In genomic region chr18:47930086-47930843, GRCh38 we compare ENCODE assay signal across 1 cellular context.
A peak's percentile ranks its signal among the peaks of the same experiment; 100 is the strongest.
TF ChIP-seq lines count a peak whose summit lies in the region.

TSS of gene SMAD2 (minus strand) at chr18:47930659. CDS start at chr18:47896756, 33,903 bp downstream.

TF ChIP-seq in HEK293, 187 proteins besides CTCF, POLR2A, EP300 and RAD21 (continued from another document):
- TF ChIP-seq ZNF76 (tag by site-specific recombination; IDR thresholded peaks at IDR 0.05; ENCODE audit: borderline replicate concordance, low read depth) (peak; percentile 42; the same call in 1 of the 2 replicates), KLF16 (tag by site-specific recombination; IDR thresholded peaks at IDR 0.05) (peak; percentile 82), ZNF580 (tag by site-specific recombination; IDR thresholded peaks at IDR 0.05) (no peak), ZNF501 (tag by site-specific recombination; IDR thresholded peaks at IDR 0.05) (no peak; the same call in 1 of the 2 replicates), ZNF785 (tag by site-specific recombination; IDR thresholded peaks at IDR 0.05) (no peak), ZNF777 (tag by site-specific recombination; IDR thresholded peaks at IDR 0.05; ENCODE audit: borderline replicate concordance) (peak; percentile 28; the same call in 1 of the 2 replicates), ZBTB7A (tag by site-specific recombination; IDR thresholded peaks at IDR 0.05; ENCODE audit: low read depth) (no peak), ZNF560 (tag by site-specific recombination; IDR thresholded peaks at IDR 0.05; ENCODE audit: borderline replicate concordance) (no peak), ATF2 (tag by site-specific recombination; IDR thresholded peaks at IDR 0.05; ENCODE audit: low read depth) (no peak), ZBTB1 (tag by site-specific recombination; IDR thresholded peaks at IDR 0.05) (no peak), OSR2 (tag by site-specific recombination; IDR thresholded peaks at IDR 0.05) (no peak), ZNF571 (tag by site-specific recombination; IDR thresholded peaks at IDR 0.05) (no peak), KLF1 (tag by site-specific recombination; IDR thresholded peaks at IDR 0.05) (peak; percentile 88), ZNF664 (tag by site-specific recombination; IDR thresholded peaks at IDR 0.05) (no peak), ZNF776 (tag by site-specific recombination; IDR thresholded peaks at IDR 0.05; ENCODE audit: borderline replicate concordance) (no peak), ZNF423 (tag by site-specific recombination; IDR thresholded peaks at IDR 0.05) (peak; percentile 73), ZBTB48 (tag by site-specific recombination; IDR thresholded peaks at IDR 0.05) (peak; percentile 33; the same call in 1 of the 2 replicates), ZNF155 (tag by site-specific recombination; IDR thresholded peaks at IDR 0.05) (no peak), ZNF639 (tag by site-specific recombination; IDR thresholded peaks at IDR 0.05) (no peak), ZNF133 (tag by site-specific recombination; IDR thresholded peaks at IDR 0.05) (no peak), ZNF747 (tag by site-specific recombination; IDR thresholded peaks at IDR 0.05) (no peak), ZNF239 (tag by site-specific recombination; IDR thresholded peaks at IDR 0.05) (no peak), ZNF658 (tag by site-specific recombination; IDR thresholded peaks at IDR 0.05) (no peak), OVOL3 (tag by site-specific recombination; IDR thresholded peaks at IDR 0.05) (no peak), ZFHX2 (tag by site-specific recombination; conservative IDR thresholded peaks at IDR 0.05) (peak; percentile 66), ZNF621 (tag by site-specific recombination; IDR thresholded peaks at IDR 0.05) (no peak), ZSCAN4 (tag by site-specific recombination; IDR thresholded peaks at IDR 0.05) (no peak), PATZ1 (tag by site-specific recombination; IDR thresholded peaks at IDR 0.05) (peak; percentile 79), FEZF1 (tag by site-specific recombination; IDR thresholded peaks at IDR 0.05) (no peak), ZNF514 (tag by site-specific recombination; IDR thresholded peaks at IDR 0.05) (no peak), GLI2 (tag by site-specific recombination; IDR thresholded peaks at IDR 0.05; ENCODE audit: borderline replicate concordance, low read depth) (no peak), ZNF214 (tag by site-specific recombination; IDR thresholded peaks at IDR 0.05; ENCODE audit: borderline replicate concordance) (no peak), ZNF48 (tag by site-specific recombination; IDR thresholded peaks at IDR 0.05) (no peak), YY2 (tag by site-specific recombination; IDR thresholded peaks at IDR 0.05) (no peak), GLIS2 (tag by site-specific recombination; IDR thresholded peaks at IDR 0.05) (peak; percentile 89), SP3 (tag by site-specific recombination; IDR thresholded peaks at IDR 0.05) (peak; percentile 81), PBX3 (CRISPR knock-in tag; IDR thresholded peaks at IDR 0.05) (no peak), ZXDB (tag by site-specific recombination; IDR thresholded peaks at IDR 0.05) (peak; percentile 50), ZNF169 (tag by site-specific recombination; IDR thresholded peaks at IDR 0.05) (no peak), ZNF10 (tag by site-specific recombination; IDR thresholded peaks at IDR 0.05) (no peak), ZNF175 (tag by site-specific recombination; IDR thresholded peaks at IDR 0.05) (no peak), ZNF114 (tag by site-specific recombination; IDR thresholded peaks at IDR 0.05) (no peak), ZNF350 (tag by site-specific recombination; IDR thresholded peaks at IDR 0.05) (no peak)
- TF ChIP-seq, protein P1, sequence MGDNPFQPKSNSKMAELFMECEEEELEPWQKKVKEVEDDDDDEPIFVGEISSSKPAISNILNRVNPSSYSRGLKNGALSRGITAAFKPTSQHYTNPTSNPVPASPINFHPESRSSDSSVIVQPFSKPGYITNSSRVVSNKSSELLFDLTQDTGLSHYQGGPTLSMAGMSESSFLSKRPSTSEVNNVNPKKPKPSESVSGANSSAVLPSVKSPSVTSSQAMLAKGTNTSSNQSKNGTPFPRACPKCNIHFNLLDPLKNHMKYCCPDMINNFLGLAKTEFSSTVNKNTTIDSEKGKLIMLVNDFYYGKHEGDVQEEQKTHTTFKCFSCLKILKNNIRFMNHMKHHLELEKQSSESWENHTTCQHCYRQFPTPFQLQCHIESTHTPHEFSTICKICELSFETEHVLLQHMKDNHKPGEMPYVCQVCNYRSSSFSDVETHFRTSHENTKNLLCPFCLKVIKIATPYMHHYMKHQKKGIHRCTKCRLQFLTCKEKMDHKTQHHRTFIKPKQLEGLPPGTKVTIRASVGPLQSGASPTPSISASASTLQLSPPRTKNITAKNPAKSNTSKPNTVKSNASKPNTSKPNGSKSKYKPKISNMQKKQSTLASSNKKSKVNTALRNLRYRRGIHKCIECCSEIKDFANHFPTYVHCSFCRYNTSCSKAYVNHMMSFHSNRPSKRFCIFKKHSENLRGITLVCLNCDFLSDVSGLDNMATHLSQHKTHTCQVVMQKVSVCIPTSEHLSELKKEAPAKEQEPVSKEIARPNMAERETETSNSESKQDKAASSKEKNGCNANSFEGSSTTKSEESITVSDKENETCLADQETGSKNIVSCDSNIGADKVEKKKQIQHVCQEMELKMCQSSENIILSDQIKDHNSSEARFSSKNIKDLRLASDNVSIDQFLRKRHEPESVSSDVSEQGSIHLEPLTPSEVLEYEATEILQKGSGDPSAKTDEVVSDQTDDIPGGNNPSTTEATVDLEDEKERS (tag by site-specific recombination; IDR thresholded peaks at IDR 0.05) = no peak
- TF ChIP-seq, protein P2, sequence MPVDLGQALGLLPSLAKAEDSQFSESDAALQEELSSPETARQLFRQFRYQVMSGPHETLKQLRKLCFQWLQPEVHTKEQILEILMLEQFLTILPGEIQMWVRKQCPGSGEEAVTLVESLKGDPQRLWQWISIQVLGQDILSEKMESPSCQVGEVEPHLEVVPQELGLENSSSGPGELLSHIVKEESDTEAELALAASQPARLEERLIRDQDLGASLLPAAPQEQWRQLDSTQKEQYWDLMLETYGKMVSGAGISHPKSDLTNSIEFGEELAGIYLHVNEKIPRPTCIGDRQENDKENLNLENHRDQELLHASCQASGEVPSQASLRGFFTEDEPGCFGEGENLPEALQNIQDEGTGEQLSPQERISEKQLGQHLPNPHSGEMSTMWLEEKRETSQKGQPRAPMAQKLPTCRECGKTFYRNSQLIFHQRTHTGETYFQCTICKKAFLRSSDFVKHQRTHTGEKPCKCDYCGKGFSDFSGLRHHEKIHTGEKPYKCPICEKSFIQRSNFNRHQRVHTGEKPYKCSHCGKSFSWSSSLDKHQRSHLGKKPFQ (tag by site-specific recombination; IDR thresholded peaks at IDR 0.05) = no peak
- TF ChIP-seq, protein P3, sequence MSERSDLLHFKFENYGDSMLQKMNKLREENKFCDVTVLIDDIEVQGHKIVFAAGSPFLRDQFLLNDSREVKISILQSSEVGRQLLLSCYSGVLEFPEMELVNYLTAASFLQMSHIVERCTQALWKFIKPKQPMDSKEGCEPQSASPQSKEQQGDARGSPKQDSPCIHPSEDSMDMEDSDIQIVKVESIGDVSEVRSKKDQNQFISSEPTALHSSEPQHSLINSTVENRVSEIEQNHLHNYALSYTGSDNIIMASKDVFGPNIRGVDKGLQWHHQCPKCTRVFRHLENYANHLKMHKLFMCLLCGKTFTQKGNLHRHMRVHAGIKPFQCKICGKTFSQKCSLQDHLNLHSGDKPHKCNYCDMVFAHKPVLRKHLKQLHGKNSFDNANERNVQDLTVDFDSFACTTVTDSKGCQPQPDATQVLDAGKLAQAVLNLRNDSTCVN (tag by site-specific recombination; optimal IDR thresholded peaks at IDR 0.05) = peak; percentile 76
